In genomic region chr3:16151109-16151508, GRCh38 we compare ENCODE assay signal across 13 cellular contexts. TPM values are rescaled to one million over a fixed set of nuclear protein-coding genes. Genes with fewer than 3 reads are reported as not detected.
DNase-seq lines count a peak whose midpoint lies in the region; FAIRE-seq and TF ChIP-seq lines count a peak whose summit lies in the region.
"Had no signal": no experiment of that assay in that cellular context is flagged by ENCODE, and none has a peak within 500 bp of the region (broad histone marks: within the 10 kb centered on the region; RNA-seq: fewer than 3 reads in every experiment).

No MANE protein-coding gene starts in this region.

- H3K27me3 ChIP-seq in bronchial epithelial cell (ENCODE audit: control insufficient read depth, insufficient read depth, low read length) (no peaks in the 10 kb centered on the region), vagina (no peaks in the 10 kb centered on the region)

- H3K4me3 ChIP-seq in bronchial epithelial cell (ENCODE audit: low read depth, low read length) (no peak overlapping the region), vagina (no peak overlapping the region)

- DNase-seq in NOMO-1 treated with DMSO at 0.1 percent for 48 hours (lab: John Stamatoyannopoulos, UW; ENCODE audit: unreplicated experiment) (peak; percentile 13), NOMO-1 treated with dmso at 0.1 percent for 144 hours (lab: John Stamatoyannopoulos, UW; ENCODE audit: unreplicated experiment) (no peak), bronchial epithelial cell (ENCODE audit: low read depth) (peak; percentile 55), kidney tubule cell (ENCODE audit: low spot score) (peak; percentile 49), vagina (ENCODE audit: extremely low spot score in 2 of 2) (no peak), NCI-H510A treated with DMSO at 0.1 percent for 48 hours (lab: John Stamatoyannopoulos, UW) (no peak), HTR-8/SVneo (ENCODE audit: insufficient read length, low spot score) (no peak)
- no peak for DNase-seq in activated T-cell treated with anti-CD3 and anti-CD28 coated beads, Interleukin-2, amount 50 U/mL, for 48 hours
- DNase-seq: 8988T; amniotic stem cell; NCI-H1694; stimulated activated CD4-positive, alpha-beta T cell treated with anti-CD3 and anti-CD28 coated beads, Interleukin-4, amount 100 ng/mL, for 1 hour had no signal

- FAIRE-seq in bronchial epithelial cell (lab: Jason Lieb, UNC) (no peak), HTR-8/SVneo (lab: Jason Lieb, UNC) (no peak)

- no peaks in the 10 kb centered on the region for H3K9me3 ChIP-seq in vagina

- H3K36me3 ChIP-seq in bronchial epithelial cell (ENCODE audit: control insufficient read depth, insufficient read depth, low read length) (no peaks in the 10 kb centered on the region), vagina (no peaks in the 10 kb centered on the region)

- intact Hi-C loops in vagina (cut with DNase I), result no loop called here

- no peak for TF ChIP-seq POLR2A in vagina (IDR thresholded peaks at IDR 0.05)

- H3K4me1 ChIP-seq in vagina, result peaks cover 18% of the 10 kb centered on the region

- TF ChIP-seq CTCF in bronchial epithelial cell (IDR thresholded peaks at IDR 0.05; ENCODE audit: insufficient read depth, low read length, severe bottlenecking) (no peak), vagina (IDR thresholded peaks at IDR 0.05) (no peak)

- peak overlapping the region; percentile 75 for H3K27ac ChIP-seq in vagina

RNA-seq across cellular contexts. Expression of gene GALNT15, which starts 23.4 kb away (rescaled TPM):
- total RNA-seq in bronchial epithelial cell, result 0.53 TPM in 1 of 2 replicates, not detected in the other
- total RNA-seq in vagina, result 225 TPM
- total RNA-seq: T-helper 1 cell treated with Interleukin-12 subunit alpha and Interleukin-12 subunit beta and Interleukin-4 antibody, amounts not matched to agents 30 ng/mL and 1 ng/mL, for 36 hours had no signal

Comparison
In these comparisons a context has a peak if more than half of its experiments do, and no peak if none do; other contexts are left out.
1. DNase-seq: peak in NOMO-1 treated with DMSO at 0.1 percent for 48 hours (single experiment), bronchial epithelial cell (single experiment) and kidney tubule cell (single experiment); none in NOMO-1 treated with dmso at 0.1 percent for 144 hours (single experiment), vagina (0 of 2), activated T-cell treated with anti-CD3 and anti-CD28 coated beads, Interleukin-2, amount 50 U/mL, for 48 hours (0 of 2), NCI-H510A treated with DMSO at 0.1 percent for 48 hours (single experiment) and HTR-8/SVneo (single experiment).
2. RNA of gene GALNT15, which starts 23.4 kb away (total RNA-seq): 225 TPM in vagina (single experiment); 0.53 TPM in bronchial epithelial cell; every median in the first group is over 100 times any median in the second.